ENCODE assay signal across 1 cellular context in genomic region chr2:36355157-36355889, GRCh38.
A peak's percentile ranks its signal among the peaks of the same experiment; 100 is the strongest.
TF ChIP-seq lines count a peak whose summit lies in the region.

Gene CRIM1 (plus strand): TSS chr2:36355778. CDS start chr2:36356293, 515 bp downstream.

TF ChIP-seq in HepG2, 621 proteins besides CTCF, POLR2A, EP300 and RAD21 (continued from another document and continues in another):
- peak; percentile 76; the same call in 1 of the 2 replicates for TF ChIP-seq NFAT5 (CRISPR knock-in tag; IDR thresholded peaks at IDR 0.05)
- TF ChIP-seq ZNF136 (CRISPR knock-in tag; IDR thresholded peaks at IDR 0.05; ENCODE audit: low read depth): no peak
- TF ChIP-seq GABPA (IDR thresholded peaks at IDR 0.05; ENCODE audit: low read depth, low read length): no peak
- TF ChIP-seq GABPA (CRISPR knock-in tag; IDR thresholded peaks at IDR 0.05; ENCODE audit: low read depth): no peak
- no peak for TF ChIP-seq RBM39 (IDR thresholded peaks at IDR 0.05; ENCODE audit: low read depth, low read length, poor library complexity, severe bottlenecking)
- TF ChIP-seq ZNF468 (CRISPR knock-in tag; IDR thresholded peaks at IDR 0.05): no peak
- TF ChIP-seq BATF2 (CRISPR knock-in tag; IDR thresholded peaks at IDR 0.05): no peak
- TF ChIP-seq BRD4 (CRISPR knock-in tag; IDR thresholded peaks at IDR 0.05): 0 out of 2 replicates have a peak, but pooled peaks have one; percentile 32
- TF ChIP-seq HMGXB3 (CRISPR knock-in tag; IDR thresholded peaks at IDR 0.05; ENCODE audit: borderline replicate concordance): no peak
- TF ChIP-seq MEF2D (CRISPR knock-in tag; IDR thresholded peaks at IDR 0.05): no peak
- no peak for TF ChIP-seq MTA3 (CRISPR knock-in tag; IDR thresholded peaks at IDR 0.05)
- TF ChIP-seq ZNF430 (CRISPR knock-in tag; IDR thresholded peaks at IDR 0.05): peak; percentile 45; the same call in 1 of the 2 replicates
- no peak for TF ChIP-seq MAF1 (CRISPR knock-in tag; IDR thresholded peaks at IDR 0.05; ENCODE audit: borderline replicate concordance)
- peak; percentile 47; the same call in 1 of the 2 replicates for TF ChIP-seq ZNF563 (CRISPR knock-in tag; IDR thresholded peaks at IDR 0.05)
- TF ChIP-seq FOSL2 (CRISPR knock-in tag; IDR thresholded peaks at IDR 0.05): 0 out of 2 replicates have a peak, but pooled peaks have one; percentile 21
- no peak for TF ChIP-seq NFE2L2 (IDR thresholded peaks at IDR 0.05; ENCODE audit: low read length)
- TF ChIP-seq, protein P1, sequence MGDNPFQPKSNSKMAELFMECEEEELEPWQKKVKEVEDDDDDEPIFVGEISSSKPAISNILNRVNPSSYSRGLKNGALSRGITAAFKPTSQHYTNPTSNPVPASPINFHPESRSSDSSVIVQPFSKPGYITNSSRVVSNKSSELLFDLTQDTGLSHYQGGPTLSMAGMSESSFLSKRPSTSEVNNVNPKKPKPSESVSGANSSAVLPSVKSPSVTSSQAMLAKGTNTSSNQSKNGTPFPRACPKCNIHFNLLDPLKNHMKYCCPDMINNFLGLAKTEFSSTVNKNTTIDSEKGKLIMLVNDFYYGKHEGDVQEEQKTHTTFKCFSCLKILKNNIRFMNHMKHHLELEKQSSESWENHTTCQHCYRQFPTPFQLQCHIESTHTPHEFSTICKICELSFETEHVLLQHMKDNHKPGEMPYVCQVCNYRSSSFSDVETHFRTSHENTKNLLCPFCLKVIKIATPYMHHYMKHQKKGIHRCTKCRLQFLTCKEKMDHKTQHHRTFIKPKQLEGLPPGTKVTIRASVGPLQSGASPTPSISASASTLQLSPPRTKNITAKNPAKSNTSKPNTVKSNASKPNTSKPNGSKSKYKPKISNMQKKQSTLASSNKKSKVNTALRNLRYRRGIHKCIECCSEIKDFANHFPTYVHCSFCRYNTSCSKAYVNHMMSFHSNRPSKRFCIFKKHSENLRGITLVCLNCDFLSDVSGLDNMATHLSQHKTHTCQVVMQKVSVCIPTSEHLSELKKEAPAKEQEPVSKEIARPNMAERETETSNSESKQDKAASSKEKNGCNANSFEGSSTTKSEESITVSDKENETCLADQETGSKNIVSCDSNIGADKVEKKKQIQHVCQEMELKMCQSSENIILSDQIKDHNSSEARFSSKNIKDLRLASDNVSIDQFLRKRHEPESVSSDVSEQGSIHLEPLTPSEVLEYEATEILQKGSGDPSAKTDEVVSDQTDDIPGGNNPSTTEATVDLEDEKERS (CRISPR knock-in tag; IDR thresholded peaks at IDR 0.05): no peak
- TF ChIP-seq, protein P2, sequence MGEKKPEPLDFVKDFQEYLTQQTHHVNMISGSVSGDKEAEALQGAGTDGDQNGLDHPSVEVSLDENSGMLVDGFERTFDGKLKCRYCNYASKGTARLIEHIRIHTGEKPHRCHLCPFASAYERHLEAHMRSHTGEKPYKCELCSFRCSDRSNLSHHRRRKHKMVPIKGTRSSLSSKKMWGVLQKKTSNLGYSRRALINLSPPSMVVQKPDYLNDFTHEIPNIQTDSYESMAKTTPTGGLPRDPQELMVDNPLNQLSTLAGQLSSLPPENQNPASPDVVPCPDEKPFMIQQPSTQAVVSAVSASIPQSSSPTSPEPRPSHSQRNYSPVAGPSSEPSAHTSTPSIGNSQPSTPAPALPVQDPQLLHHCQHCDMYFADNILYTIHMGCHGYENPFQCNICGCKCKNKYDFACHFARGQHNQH (CRISPR knock-in tag; IDR thresholded peaks at IDR 0.05): no peak
- TF ChIP-seq BCL6 (CRISPR knock-in tag; IDR thresholded peaks at IDR 0.05): peak; percentile 38
- peak; percentile 65; the same call in 1 of the 3 replicates for TF ChIP-seq MXI1 (IDR thresholded peaks at IDR 0.05; ENCODE audit: borderline replicate concordance, low read depth, low read length)
- no peak for TF ChIP-seq DPF2 (CRISPR knock-in tag; IDR thresholded peaks at IDR 0.05; ENCODE audit: borderline replicate concordance, low read depth)
- TF ChIP-seq ZNF652 (CRISPR knock-in tag; IDR thresholded peaks at IDR 0.05; ENCODE audit: borderline replicate concordance, low read depth): no peak
- no peak for TF ChIP-seq MAFG (CRISPR knock-in tag; IDR thresholded peaks at IDR 0.05)
- TF ChIP-seq, protein P3, sequence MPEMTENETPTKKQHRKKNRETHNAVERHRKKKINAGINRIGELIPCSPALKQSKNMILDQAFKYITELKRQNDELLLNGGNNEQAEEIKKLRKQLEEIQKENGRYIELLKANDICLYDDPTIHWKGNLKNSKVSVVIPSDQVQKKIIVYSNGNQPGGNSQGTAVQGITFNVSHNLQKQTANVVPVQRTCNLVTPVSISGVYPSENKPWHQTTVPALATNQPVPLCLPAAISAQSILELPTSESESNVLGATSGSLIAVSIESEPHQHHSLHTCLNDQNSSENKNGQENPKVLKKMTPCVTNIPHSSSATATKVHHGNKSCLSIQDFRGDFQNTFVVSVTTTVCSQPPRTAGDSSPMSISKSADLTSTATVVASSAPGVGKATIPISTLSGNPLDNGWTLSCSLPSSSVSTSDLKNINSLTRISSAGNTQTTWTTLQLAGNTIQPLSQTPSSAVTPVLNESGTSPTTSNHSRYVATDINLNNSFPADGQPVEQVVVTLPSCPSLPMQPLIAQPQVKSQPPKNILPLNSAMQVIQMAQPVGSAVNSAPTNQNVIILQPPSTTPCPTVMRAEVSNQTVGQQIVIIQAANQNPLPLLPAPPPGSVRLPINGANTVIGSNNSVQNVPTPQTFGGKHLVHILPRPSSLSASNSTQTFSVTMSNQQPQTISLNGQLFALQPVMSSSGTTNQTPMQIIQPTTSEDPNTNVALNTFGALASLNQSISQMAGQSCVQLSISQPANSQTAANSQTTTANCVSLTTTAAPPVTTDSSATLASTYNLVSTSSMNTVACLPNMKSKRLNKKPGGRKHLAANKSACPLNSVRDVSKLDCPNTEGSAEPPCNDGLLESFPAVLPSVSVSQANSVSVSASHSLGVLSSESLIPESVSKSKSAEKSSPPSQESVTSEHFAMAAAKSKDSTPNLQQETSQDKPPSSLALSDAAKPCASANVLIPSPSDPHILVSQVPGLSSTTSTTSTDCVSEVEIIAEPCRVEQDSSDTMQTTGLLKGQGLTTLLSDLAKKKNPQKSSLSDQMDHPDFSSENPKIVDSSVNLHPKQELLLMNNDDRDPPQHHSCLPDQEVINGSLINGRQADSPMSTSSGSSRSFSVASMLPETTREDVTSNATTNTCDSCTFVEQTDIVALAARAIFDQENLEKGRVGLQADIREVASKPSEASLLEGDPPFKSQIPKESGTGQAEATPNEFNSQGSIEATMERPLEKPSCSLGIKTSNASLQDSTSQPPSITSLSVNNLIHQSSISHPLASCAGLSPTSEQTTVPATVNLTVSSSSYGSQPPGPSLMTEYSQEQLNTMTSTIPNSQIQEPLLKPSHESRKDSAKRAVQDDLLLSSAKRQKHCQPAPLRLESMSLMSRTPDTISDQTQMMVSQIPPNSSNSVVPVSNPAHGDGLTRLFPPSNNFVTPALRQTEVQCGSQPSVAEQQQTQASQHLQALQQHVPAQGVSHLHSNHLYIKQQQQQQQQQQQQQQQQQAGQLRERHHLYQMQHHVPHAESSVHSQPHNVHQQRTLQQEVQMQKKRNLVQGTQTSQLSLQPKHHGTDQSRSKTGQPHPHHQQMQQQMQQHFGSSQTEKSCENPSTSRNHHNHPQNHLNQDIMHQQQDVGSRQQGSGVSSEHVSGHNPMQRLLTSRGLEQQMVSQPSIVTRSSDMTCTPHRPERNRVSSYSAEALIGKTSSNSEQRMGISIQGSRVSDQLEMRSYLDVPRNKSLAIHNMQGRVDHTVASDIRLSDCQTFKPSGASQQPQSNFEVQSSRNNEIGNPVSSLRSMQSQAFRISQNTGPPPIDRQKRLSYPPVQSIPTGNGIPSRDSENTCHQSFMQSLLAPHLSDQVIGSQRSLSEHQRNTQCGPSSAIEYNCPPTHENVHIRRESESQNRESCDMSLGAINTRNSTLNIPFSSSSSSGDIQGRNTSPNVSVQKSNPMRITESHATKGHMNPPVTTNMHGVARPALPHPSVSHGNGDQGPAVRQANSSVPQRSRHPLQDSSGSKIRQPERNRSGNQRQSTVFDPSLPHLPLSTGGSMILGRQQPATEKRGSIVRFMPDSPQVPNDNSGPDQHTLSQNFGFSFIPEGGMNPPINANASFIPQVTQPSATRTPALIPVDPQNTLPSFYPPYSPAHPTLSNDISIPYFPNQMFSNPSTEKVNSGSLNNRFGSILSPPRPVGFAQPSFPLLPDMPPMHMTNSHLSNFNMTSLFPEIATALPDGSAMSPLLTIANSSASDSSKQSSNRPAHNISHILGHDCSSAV (CRISPR knock-in tag; IDR thresholded peaks at IDR 0.05; ENCODE audit: borderline replicate concordance): no peak
- no peak for TF ChIP-seq ZNF282 (IDR thresholded peaks at IDR 0.05; ENCODE audit: partially characterized antibody)
- TF ChIP-seq CENPT (CRISPR knock-in tag; IDR thresholded peaks at IDR 0.05; ENCODE audit: low read depth): 0 out of 2 replicates have a peak, but pooled peaks have one; percentile 43
- TF ChIP-seq GLI4 (CRISPR knock-in tag; IDR thresholded peaks at IDR 0.05; ENCODE audit: borderline replicate concordance): no peak
- TF ChIP-seq PAF1 (CRISPR knock-in tag; IDR thresholded peaks at IDR 0.05): no peak
- peak; percentile 73; the same call in 1 of the 2 replicates for TF ChIP-seq ZSCAN21 (CRISPR knock-in tag; IDR thresholded peaks at IDR 0.05; ENCODE audit: borderline replicate concordance)
- TF ChIP-seq PAX8 (CRISPR knock-in tag; IDR thresholded peaks at IDR 0.05; ENCODE audit: borderline replicate concordance): peak; percentile 48; the same call in 1 of the 2 replicates
- TF ChIP-seq ZFP1 (CRISPR knock-in tag; IDR thresholded peaks at IDR 0.05): no peak
- no peak; the same call in 1 of the 2 replicates for TF ChIP-seq PHF20 (CRISPR knock-in tag; IDR thresholded peaks at IDR 0.05)
- TF ChIP-seq NCOA1 (CRISPR knock-in tag; IDR thresholded peaks at IDR 0.05): no peak
- TF ChIP-seq ZNF3 (CRISPR knock-in tag; IDR thresholded peaks at IDR 0.05): no peak
- TF ChIP-seq ZBTB7A (CRISPR knock-in tag; IDR thresholded peaks at IDR 0.05): no peak
- peak; percentile 76; the same call in 1 of the 2 replicates for TF ChIP-seq MTA1 (CRISPR knock-in tag; IDR thresholded peaks at IDR 0.05; ENCODE audit: borderline replicate concordance)
- TF ChIP-seq XRCC5 (optimal IDR thresholded peaks at IDR 0.05; ENCODE audit: low read length): no peak
